ENCODE assay signal across 1 cellular context in genomic region chr19:495440-496332, GRCh38.
TF ChIP-seq lines count a peak whose summit lies in the region.

No MANE protein-coding gene starts in this region.

TF ChIP-seq in HepG2, 621 proteins besides CTCF, POLR2A, EP300 and RAD21 (continued from another document and continues in another):
- TF ChIP-seq ZNF18 (CRISPR knock-in tag; IDR thresholded peaks at IDR 0.05; ENCODE audit: insufficient replicate concordance) (no peak), ZNF652 (CRISPR knock-in tag; IDR thresholded peaks at IDR 0.05; ENCODE audit: borderline replicate concordance, low read depth) (no peak), SMC3 (IDR thresholded peaks at IDR 0.05; ENCODE audit: low read length) (no peak), ZNF224 (CRISPR knock-in tag; IDR thresholded peaks at IDR 0.05) (no peak), NR2F6 (IDR thresholded peaks at IDR 0.05) (no peak; the same call in 1 of the 2 replicates), NR2F6 (CRISPR knock-in tag; IDR thresholded peaks at IDR 0.05) (peak; percentile 36; the same call in 1 of the 2 replicates), KDM6A (CRISPR knock-in tag; IDR thresholded peaks at IDR 0.05; ENCODE audit: low read depth) (no peak), PRDM4 (CRISPR knock-in tag; IDR thresholded peaks at IDR 0.05; ENCODE audit: borderline replicate concordance) (no peak), PCBP2 (optimal IDR thresholded peaks at IDR 0.05; ENCODE audit: low read depth, low read length, poor library complexity, severe bottlenecking) (no peak), ZBED4 (CRISPR knock-in tag; IDR thresholded peaks at IDR 0.05; ENCODE audit: borderline replicate concordance) (no peak), POLR2AphosphoS5 (IDR thresholded peaks at IDR 0.05; ENCODE audit: low read depth, low read length) (no peak), DZIP1 (CRISPR knock-in tag; IDR thresholded peaks at IDR 0.05) (no peak), ZNF670 (CRISPR knock-in tag; IDR thresholded peaks at IDR 0.05; ENCODE audit: borderline replicate concordance) (no peak), MAZ (IDR thresholded peaks at IDR 0.05; ENCODE audit: borderline replicate concordance, low read depth, low read length) (no peak), MAZ (CRISPR knock-in tag; IDR thresholded peaks at IDR 0.05; ENCODE audit: low read depth) (peak; percentile 50; the same call in 1 of the 2 replicates), ATF1 (CRISPR knock-in tag; IDR thresholded peaks at IDR 0.05) (no peak), GFI1 (CRISPR knock-in tag; IDR thresholded peaks at IDR 0.05; ENCODE audit: borderline replicate concordance) (no peak), NFYC (CRISPR knock-in tag; IDR thresholded peaks at IDR 0.05) (no peak), CHCHD3 (CRISPR knock-in tag; IDR thresholded peaks at IDR 0.05) (no peak), ZBTB26 (CRISPR knock-in tag; IDR thresholded peaks at IDR 0.05; ENCODE audit: borderline replicate concordance) (no peak), SMARCC2 (IDR thresholded peaks at IDR 0.05) (no peak), ATF6 (CRISPR knock-in tag; conservative IDR thresholded peaks at IDR 0.05) (no peak), ZNF282 (IDR thresholded peaks at IDR 0.05; ENCODE audit: partially characterized antibody) (no peak), TARDBP (CRISPR knock-in tag; IDR thresholded peaks at IDR 0.05) (no peak), GATAD2A (CRISPR knock-in tag; IDR thresholded peaks at IDR 0.05) (0 out of 2 replicates have a peak, but pooled peaks have one; percentile 15), FOXC1 (CRISPR knock-in tag; IDR thresholded peaks at IDR 0.05; ENCODE audit: borderline replicate concordance) (no peak), ZNF432 (CRISPR knock-in tag; IDR thresholded peaks at IDR 0.05; ENCODE audit: borderline replicate concordance) (no peak), ZNF709 (CRISPR knock-in tag; IDR thresholded peaks at IDR 0.05) (no peak), ZNF704 (CRISPR knock-in tag; IDR thresholded peaks at IDR 0.05; ENCODE audit: borderline replicate concordance) (no peak), PHF20 (CRISPR knock-in tag; IDR thresholded peaks at IDR 0.05) (no peak), HDAC2 (CRISPR knock-in tag; IDR thresholded peaks at IDR 0.05) (0 out of 2 replicates have a peak, but pooled peaks have one; percentile 39), ZNF784 (CRISPR knock-in tag; IDR thresholded peaks at IDR 0.05; ENCODE audit: borderline replicate concordance) (no peak), ZNF142 (CRISPR knock-in tag; IDR thresholded peaks at IDR 0.05) (no peak), CCDC6 (CRISPR knock-in tag; IDR thresholded peaks at IDR 0.05) (no peak), KLF9 (CRISPR knock-in tag; IDR thresholded peaks at IDR 0.05; ENCODE audit: low read depth) (no peak), BRCA1 (CRISPR knock-in tag; IDR thresholded peaks at IDR 0.05) (no peak), SUZ12 (IDR thresholded peaks at IDR 0.05; ENCODE audit: low read depth, low read length) (no peak), ZSCAN22 (CRISPR knock-in tag; IDR thresholded peaks at IDR 0.05) (no peak), ZFP1 (CRISPR knock-in tag; IDR thresholded peaks at IDR 0.05) (no peak), ZNF367 (CRISPR knock-in tag; IDR thresholded peaks at IDR 0.05; ENCODE audit: borderline replicate concordance) (no peak), RBM22 (optimal IDR thresholded peaks at IDR 0.05; ENCODE audit: low read length) (no peak)
